ENCODE assay signal across 20 cellular contexts in the genomic region with DNA sequence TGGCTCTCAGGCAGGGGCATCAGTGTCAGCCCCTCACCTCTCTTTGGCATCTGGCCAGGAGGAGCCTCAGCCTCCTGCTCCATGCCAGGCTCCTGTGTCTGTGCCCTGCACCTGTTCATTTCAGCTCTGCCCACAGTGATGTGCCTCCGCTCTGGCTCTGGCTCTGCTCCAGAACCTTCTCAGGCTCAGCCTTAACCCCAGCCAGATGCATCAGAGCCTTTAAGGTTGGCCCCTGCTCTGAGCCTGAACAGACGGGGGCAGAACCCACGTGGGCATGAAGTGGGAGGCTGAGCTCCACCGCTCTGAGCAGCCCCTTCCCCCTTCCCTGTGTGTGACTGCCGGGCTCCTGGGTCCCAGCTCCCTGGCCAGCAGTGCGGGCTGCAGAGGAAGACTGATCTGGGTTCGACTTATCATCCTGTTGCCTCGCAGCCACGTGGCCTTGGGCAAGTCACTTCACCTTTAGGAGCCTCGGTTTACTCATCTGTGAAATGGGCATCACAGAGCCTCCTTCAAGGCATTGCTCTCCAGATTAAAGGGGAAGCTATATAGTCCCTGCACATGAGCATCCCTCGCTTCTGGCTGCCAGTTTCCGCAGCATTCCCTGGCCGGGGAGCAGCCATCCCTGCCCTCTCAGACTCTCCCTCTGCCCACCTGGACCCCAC. TPM values are rescaled to one million over a fixed set of nuclear protein-coding genes. Genes with fewer than 3 reads are reported as not detected.
A peak's percentile ranks its signal among the peaks of the same experiment; 100 is the strongest.
DNase-seq lines count a peak whose midpoint lies in the region; ATAC-seq and TF ChIP-seq lines count a peak whose summit lies in the region.
"Had no signal": no experiment of that assay in that cellular context is flagged by ENCODE, and none has a peak within 500 bp of the region (broad histone marks: within the 10 kb centered on the region; RNA-seq: fewer than 3 reads in every experiment).

No MANE protein-coding gene starts in this region.

- H2AFZ ChIP-seq in OCI-LY3 (ENCODE audit: low read depth, low read length) (peak overlapping the region; percentile 56; the same call in 1 of the 2 replicates), neuronal stem cell (ENCODE audit: low read length) (no peak overlapping the region)

- no peaks in the 10 kb centered on the region for H3K4me1 ChIP-seq in HEK293 (ENCODE audit: control insufficient read depth, insufficient read depth, low read length)
- peaks cover 23% of the 10 kb centered on the region for H3K4me1 ChIP-seq in OCI-LY3 (ENCODE audit: low read length)
- H3K4me1 ChIP-seq in neuronal stem cell (ENCODE audit: control insufficient read depth in 2 of 2, insufficient read depth in 1 of 2, low read depth in 1 of 2, low read length in 2 of 2) = peaks cover 0 to 3% of the 10 kb centered on the region in 2 donors
- H3K4me1 ChIP-seq in Caco-2 = peaks cover 8% of the 10 kb centered on the region; the same call in 1 of the 2 replicates
- H3K4me1 ChIP-seq: thyroid gland had no signal

- no peak overlapping the region for H3K14ac ChIP-seq in neuronal stem cell (ENCODE audit: low read length)

- H3K79me2 ChIP-seq in OCI-LY3 (ENCODE audit: low read length) = no peaks in the 10 kb centered on the region

- CTCF ChIA-PET in HEK293 (lab: Yijun Ruan, JAX) (interaction anchor here (0.8 kb wide), 1 partner anchor 83 kb away, joined by 3 read pairs; no protein-coding TSS in a partner anchor), Caco-2 (lab: Charles Lee) (no interaction called here)

- POLR2A ChIA-PET in HEK293 (lab: Yijun Ruan, JAX) = no interaction called here
- POLR2A ChIA-PET in Caco-2 (lab: Charles Lee) = no interaction called here

- peak overlapping the region; percentile 68 for H3K18ac ChIP-seq in neuronal stem cell (ENCODE audit: low read length)

- no peak overlapping the region for H3K4me3 ChIP-seq in HEK293 (ENCODE audit: low read depth, low read length)
- H3K4me3 ChIP-seq in OCI-LY3 (ENCODE audit: low read length) = peak overlapping the region; percentile 73
- H3K4me3 ChIP-seq in neuronal stem cell (ENCODE audit: low read length in 2 of 2) = no peak overlapping the region
- H3K4me3 ChIP-seq in Caco-2 (ENCODE audit: low read depth, low read length) = no peak overlapping the region
- H3K4me3 ChIP-seq: cardiac muscle cell, lung, thyroid gland had no signal

- H3K27ac ChIP-seq in HEK293 (ENCODE audit: extremely low read depth, low read depth, low read length) (no peak overlapping the region), OCI-LY3 (ENCODE audit: low read length) (peak overlapping the region; percentile 51), neuronal stem cell (replicated peaks; ENCODE audit: low read length) (no peak overlapping the region)
- H3K27ac ChIP-seq: cardiac muscle cell, thyroid gland had no signal

- H4K8ac ChIP-seq in neuronal stem cell (ENCODE audit: low read depth, low read length) = no peak overlapping the region

- WGBS in neuronal stem cell (ENCODE audit: extremely low coverage in 2 of 2, insufficient read length in 2 of 2, insufficient replicate concordance in 1 of 2), 2 donors = no CpG with 5 or more reads among the region's 13 CpGs

- no peaks in the 10 kb centered on the region for H4K20me1 ChIP-seq in OCI-LY3 (ENCODE audit: insufficient read depth, low read length)

- no peak overlapping the region for H4K91ac ChIP-seq in neuronal stem cell (ENCODE audit: low read depth, low read length, poor library complexity)

- no peak overlapping the region for H3K4me3 Mint-ChIP-seq in Caco-2 (ENCODE audit: unreplicated experiment)
- H3K4me3 Mint-ChIP-seq: activated T-cell treated with anti-CD3 and anti-CD28 coated beads, Interleukin-2, amount 50 U/mL, for 72 hours; immature natural killer cell; natural killer cell treated with Interleukin-12 subunit alpha and Interleukin-12 subunit beta and Interleukin-15 and Interleukin-18, amount 100 ng/mL, for 72 hours; stimulated activated memory B cell treated with anti-CD40 and anti-IgM and Interleukin-4, amounts not matched to agents 10 μg/mL and 1 μg/mL and 100 μg/mL, for 72 hours; WTC11 had no signal

- H3K27me3 Mint-ChIP-seq in Caco-2 (ENCODE audit: insufficient read depth, unreplicated experiment) = peaks cover 8% of the 10 kb centered on the region

- no peak overlapping the region for H3K27ac Mint-ChIP-seq in Caco-2 (ENCODE audit: unreplicated experiment)
- H3K27ac Mint-ChIP-seq: activated T-cell treated with anti-CD3 and anti-CD28 coated beads, Interleukin-2, amount 50 U/mL, for 72 hours; immature natural killer cell; natural killer cell treated with Interleukin-12 subunit alpha and Interleukin-12 subunit beta and Interleukin-15 and Interleukin-18, amount 100 ng/mL, for 72 hours; progenitor cell of endocrine pancreas; stimulated activated memory B cell treated with anti-CD40 and anti-IgM and Interleukin-4, amounts not matched to agents 10 μg/mL and 1 μg/mL and 100 μg/mL, for 72 hours; WTC11 had no signal

- no peak overlapping the region for H2BK120ac ChIP-seq in neuronal stem cell (ENCODE audit: low read depth, low read length)

- peak overlapping the region; percentile 53 for H3K9ac ChIP-seq in OCI-LY3 (ENCODE audit: low read length)
- no peak overlapping the region for H3K9ac ChIP-seq in neuronal stem cell (ENCODE audit: low read depth, low read length, poor library complexity)

- TF ChIP-seq CTCF in HEK293 (tag by site-specific recombination; IDR thresholded peaks at IDR 0.05) = no peak
- TF ChIP-seq CTCF in OCI-LY3 (IDR thresholded peaks at IDR 0.05; ENCODE audit: low read depth, low read length) = no peak
- no peak for TF ChIP-seq CTCF in Caco-2 (IDR thresholded peaks at IDR 0.05; ENCODE audit: insufficient read depth in 1 of 2, low read depth in 1 of 2, low read length in 1 of 2, severe bottlenecking in 1 of 2, unreplicated experiment in 1 of 2)

- H3K4me2 ChIP-seq in OCI-LY3 (ENCODE audit: low read length) (peak overlapping the region; percentile 98), neuronal stem cell (ENCODE audit: insufficient read depth, low read length, poor library complexity, severe bottlenecking) (no peak overlapping the region)

- no peak for ATAC-seq in GM18873 (IDR thresholded peaks at IDR 0.05; ENCODE audit: low FRiP score, unreplicated experiment)
- ATAC-seq: esophagus mucosa; natural killer cell treated with Interleukin-12 subunit alpha and Interleukin-12 subunit beta and Interleukin-15 and Interleukin-18, amount 100 ng/mL, for 72 hours; stimulated activated memory B cell treated with anti-CD40 and anti-IgM and Interleukin-4, amounts not matched to agents 10 μg/mL and 1 μg/mL and 100 μg/mL, for 72 hours; WTC11 had no signal

- H2BK15ac ChIP-seq in neuronal stem cell (ENCODE audit: low read length) = peak overlapping the region; percentile 82

- no TSS peak for BruUV-seq in Caco-2 (replicated peaks; lab: Mats Ljungman, UMichigan)

- no peaks in the 10 kb centered on the region for H3K36me3 Mint-ChIP-seq in Caco-2 (ENCODE audit: insufficient read depth, unreplicated experiment)
- H3K36me3 Mint-ChIP-seq: immature natural killer cell; natural killer cell treated with Interleukin-12 subunit alpha and Interleukin-12 subunit beta and Interleukin-15 and Interleukin-18, amount 100 ng/mL, for 72 hours; stimulated activated memory B cell treated with anti-CD40 and anti-IgM and Interleukin-4, amounts not matched to agents 10 μg/mL and 1 μg/mL and 100 μg/mL, for 72 hours; WTC11 had no signal

- H3K9me3 ChIP-seq in HEK293 (ENCODE audit: control insufficient read depth, insufficient read depth, low read depth, low read length) (no peaks in the 10 kb centered on the region), OCI-LY3 (ENCODE audit: insufficient read depth, low read length) (no peaks in the 10 kb centered on the region), neuronal stem cell (replicated peaks in 1 of 2; ENCODE audit: control insufficient read depth in 2 of 2, insufficient read depth in 1 of 2, low read depth in 1 of 2, low read length in 2 of 2) (no peaks in the 10 kb centered on the region), Caco-2 (no peaks in the 10 kb centered on the region)
- H3K9me3 ChIP-seq: thyroid gland had no signal

- intact Hi-C loops in Caco-2 (cut with micrococcal nuclease; ENCODE audit: unreplicated experiment) = loop anchor here (1.0 kb wide), 1 partner anchor 32 kb away; no protein-coding TSS in a partner anchor

- H3K9me3 Mint-ChIP-seq in Caco-2 (ENCODE audit: unreplicated experiment) = no peaks in the 10 kb centered on the region
- H3K9me3 Mint-ChIP-seq: immature natural killer cell, WTC11 had no signal

- DNase-seq in NCI-H2029 (lab: John Stamatoyannopoulos, UW) (peak; percentile 70), neuronal stem cell (ENCODE audit: low spot score) (no peak), Caco-2 (no peak), retina (no peak)
- DNase-seq: activated T-cell treated with anti-CD3 and anti-CD28 coated beads, Interleukin-2, amount 50 U/mL, for 72 hours; HCEC 1CT; immature natural killer cell; NCI-H187; T-helper 2 cell; thyroid gland had no signal

- H2BK12ac ChIP-seq in neuronal stem cell (ENCODE audit: low read length) = no peak overlapping the region

- peaks cover 4% of the 10 kb centered on the region for H3K79me1 ChIP-seq in neuronal stem cell (ENCODE audit: low read depth, low read length)

- no peak overlapping the region for H2AK5ac ChIP-seq in neuronal stem cell (ENCODE audit: low read depth, low read length)

- H3K23ac ChIP-seq in neuronal stem cell (ENCODE audit: low read depth, low read length, poor library complexity) = no peak overlapping the region

- no peaks in the 10 kb centered on the region for H3K4me1 Mint-ChIP-seq in Caco-2 (ENCODE audit: low read depth, unreplicated experiment)
- H3K4me1 Mint-ChIP-seq: immature natural killer cell had no signal

- no peak overlapping the region for H3K4ac ChIP-seq in neuronal stem cell (ENCODE audit: low read length)

- H3K36me3 ChIP-seq in HEK293 (ENCODE audit: control insufficient read depth in 2 of 2, insufficient read depth in 1 of 2, low read length in 2 of 2) = no peaks in the 10 kb centered on the region
- H3K36me3 ChIP-seq in OCI-LY3 (replicated peaks; ENCODE audit: low read depth, low read length) = no peaks in the 10 kb centered on the region
- no peaks in the 10 kb centered on the region for H3K36me3 ChIP-seq in neuronal stem cell (replicated peaks in 1 of 2; ENCODE audit: control insufficient read depth in 2 of 2, insufficient read depth in 2 of 2, low read length in 2 of 2)
- no peaks in the 10 kb centered on the region for H3K36me3 ChIP-seq in Caco-2 (ENCODE audit: control insufficient read depth, insufficient read depth, low read length)
- H3K36me3 ChIP-seq: cardiac muscle cell, thyroid gland had no signal

- peaks cover 37% of the 10 kb centered on the region for H3K27me3 ChIP-seq in OCI-LY3 (ENCODE audit: low read depth, low read length)
- peaks cover 0 to 31% (median 0%) of the 10 kb centered on the region in 3 experiments for H3K27me3 ChIP-seq in neuronal stem cell (ENCODE audit: control insufficient read depth in 3 of 3, insufficient read depth in 3 of 3, low read depth in 1 of 3, low read length in 3 of 3)
- H3K27me3 ChIP-seq in Caco-2 (replicated peaks; ENCODE audit: control insufficient read depth, insufficient read depth, low read length) = no peaks in the 10 kb centered on the region
- H3K27me3 ChIP-seq: thyroid gland had no signal

- H2BK5ac ChIP-seq in neuronal stem cell (ENCODE audit: low read length) = no peak overlapping the region

TF ChIP-seq in HEK293, 187 proteins besides CTCF, POLR2A, EP300 and RAD21 (continues in another document):
- TF ChIP-seq ZFHX2 (tag by site-specific recombination; conservative IDR thresholded peaks at IDR 0.05) = peak; percentile 44; the same call in 1 of the 2 replicates

RNA-seq across cellular contexts. Expression of gene RTL6, which starts 44.7 kb away (rescaled TPM):
- polyA plus RNA-seq in neuronal stem cell (2013, experiment 1 of 2) = 19.8 TPM
- polyA plus RNA-seq in neuronal stem cell (2013, experiment 2 of 2) = 20.4 TPM
- 12.8 and 13.4 TPM in 2 replicates for total RNA-seq in Caco-2 (2022)
